In the genomic region with DNA sequence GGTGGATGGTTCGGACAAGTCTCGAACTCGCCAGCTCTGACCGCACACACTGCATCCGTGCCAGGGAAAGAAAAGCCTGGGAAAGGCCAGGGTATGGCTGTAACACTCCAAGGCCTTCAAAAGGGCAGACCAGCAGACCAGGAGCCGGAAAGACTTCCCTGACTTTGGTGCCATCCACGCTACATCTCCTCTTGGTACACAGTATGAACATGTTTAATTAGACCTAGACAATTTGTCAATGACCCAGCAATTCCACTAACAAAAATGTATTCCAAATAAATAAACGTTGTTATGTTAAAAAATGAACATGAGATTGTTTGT, we compare ENCODE assay signal across 8 cellular contexts. TPM values are rescaled to one million over a fixed set of nuclear protein-coding genes. Genes with fewer than 3 reads are reported as not detected.
DNase-seq lines count a peak whose midpoint lies in the region; ATAC-seq and TF ChIP-seq lines count a peak whose summit lies in the region.

No MANE protein-coding gene starts in this region.

- H3K27ac ChIP-seq in SK-N-SH (ENCODE audit: low read depth in 2 of 2, low read length in 1 of 2), result peak overlapping the region; percentile 74 to 82
- H3K27ac ChIP-seq in suprapubic skin, result peak overlapping the region; percentile 91

- DNase-seq in SK-N-SH (no peak), kidney epithelial cell (ENCODE audit: low read depth) (no peak), suprapubic skin (ENCODE audit: low spot score in 2 of 2) (no peak), NCI-H524 (lab: John Stamatoyannopoulos, UW) (no peak)
- DNase-seq in activated naive CD8-positive, alpha-beta T cell treated with anti-CD3 and anti-CD28 coated beads, Interleukin-2, amount 50 U/mL, for 24 hours, result no peak
- DNase-seq in stimulated activated CD4-positive, alpha-beta T cell treated with anti-CD3 and anti-CD28 coated beads, Interleukin-12 subunit alpha, Interleukin-12 subunit beta, amount 100 ng/mL, for 4 hours, result no peak

- H3K4me3 ChIP-seq in SK-N-SH (ENCODE audit: low read depth in 2 of 2, low read length in 1 of 2) (peak overlapping the region; percentile 57 to 63), kidney epithelial cell (ENCODE audit: low read depth, low read length) (peak overlapping the region; percentile 56), suprapubic skin (peak overlapping the region; percentile 82)

- H3K27me3 ChIP-seq in SK-N-SH (ENCODE audit: insufficient read depth) (no peaks in the 10 kb centered on the region), kidney epithelial cell (ENCODE audit: control insufficient read depth, insufficient read depth, low read length) (peaks cover 10% of the 10 kb centered on the region), suprapubic skin (no peaks in the 10 kb centered on the region)

- CTCF ChIA-PET in SK-N-SH (lab: Yijun Ruan, JAX), result interaction anchor here (0.9 to 2.6 kb wide), 13 partner anchors 8 to 247 kb away, joined by 3 to 15 read pairs (median 3); a partner anchor contains a TSS

- TF ChIP-seq EP300 in SK-N-SH (IDR thresholded peaks at IDR 0.05; ENCODE audit: borderline replicate concordance in 1 of 2, low read depth in 1 of 2, low read length in 1 of 2), result no peak
- no peak for TF ChIP-seq EP300 in suprapubic skin (IDR thresholded peaks at IDR 0.05)

- H3K27ac Mint-ChIP-seq in activated naive CD8-positive, alpha-beta T cell treated with anti-CD3 and anti-CD28 coated beads, Interleukin-2, amount 50 U/mL, for 24 hours, result peak overlapping the region; percentile 98

- no peak for TF ChIP-seq RAD21 in SK-N-SH (IDR thresholded peaks at IDR 0.05; ENCODE audit: low read length)

- H3K9me3 ChIP-seq in SK-N-SH, result no peaks in the 10 kb centered on the region
- no peaks in the 10 kb centered on the region for H3K9me3 ChIP-seq in suprapubic skin

- peaks cover 4 to 26% of the 10 kb centered on the region in 2 experiments; a peak in 2 of 4 replicates for H3K4me1 ChIP-seq in SK-N-SH (ENCODE audit: control insufficient read depth in 1 of 2, insufficient read depth in 2 of 2, low read depth in 1 of 2, low read length in 1 of 2)
- peaks cover 45% of the 10 kb centered on the region for H3K4me1 ChIP-seq in suprapubic skin

- peak overlapping the region; percentile 88 for H3K9ac ChIP-seq in SK-N-SH

- no peak for TF ChIP-seq POLR2A in suprapubic skin (IDR thresholded peaks at IDR 0.05)

- H3K4me2 ChIP-seq in SK-N-SH, result peak overlapping the region; percentile 85

- H4K20me1 ChIP-seq in SK-N-SH (ENCODE audit: insufficient read depth), result peaks cover 9% of the 10 kb centered on the region; the same call in 1 of the 2 replicates

- H3K79me2 ChIP-seq in SK-N-SH (ENCODE audit: insufficient read depth), result peaks cover 19% of the 10 kb centered on the region; the same call in 1 of the 2 replicates

- H2AFZ ChIP-seq in SK-N-SH (ENCODE audit: low read depth), result peak overlapping the region; percentile 72; the same call in 1 of the 2 replicates

- H3K9me2 ChIP-seq in SK-N-SH, result no peaks in the 10 kb centered on the region

- H3K36me3 ChIP-seq in SK-N-SH (replicated peaks in 1 of 2; ENCODE audit: control insufficient read depth in 1 of 2, insufficient read depth in 2 of 2, low read length in 1 of 2) (no peaks in the 10 kb centered on the region), kidney epithelial cell (ENCODE audit: control insufficient read depth, insufficient read depth, low read length) (no peaks in the 10 kb centered on the region), suprapubic skin (no peaks in the 10 kb centered on the region)

- peaks cover 30% of the 10 kb centered on the region for H3K4me1 Mint-ChIP-seq in activated naive CD8-positive, alpha-beta T cell treated with anti-CD3 and anti-CD28 coated beads, Interleukin-2, amount 50 U/mL, for 24 hours

- ATAC-seq in SK-N-SH treated with all-trans-retinoic acid at 6 μM for 48 hours (no peak), HG03565 (IDR thresholded peaks at IDR 0.05; ENCODE audit: unreplicated experiment) (no peak)
- no peak for ATAC-seq in activated naive CD8-positive, alpha-beta T cell treated with anti-CD3 and anti-CD28 coated beads, Interleukin-2, amount 50 U/mL, for 24 hours

- WGBS in SK-N-SH (ENCODE audit: low lambda C conversion rate), result 11% methylated on average over 8 of the region's 8 CpGs
- 0% methylated on average over 7 of the region's 8 CpGs for WGBS in suprapubic skin

- 0 out of 2 replicates have a peak, but pooled peaks have one; percentile 3 for TF ChIP-seq CTCF in SK-N-SH (IDR thresholded peaks at IDR 0.05)
- no peak for TF ChIP-seq CTCF in kidney epithelial cell (IDR thresholded peaks at IDR 0.05; ENCODE audit: insufficient read depth, low read length, poor library complexity, severe bottlenecking)
- TF ChIP-seq CTCF in suprapubic skin (IDR thresholded peaks at IDR 0.05), result no peak

- peak overlapping the region; percentile 94 for H3K4me3 Mint-ChIP-seq in activated naive CD8-positive, alpha-beta T cell treated with anti-CD3 and anti-CD28 coated beads, Interleukin-2, amount 50 U/mL, for 24 hours

- no peaks in the 10 kb centered on the region for H3K36me3 Mint-ChIP-seq in activated naive CD8-positive, alpha-beta T cell treated with anti-CD3 and anti-CD28 coated beads, Interleukin-2, amount 50 U/mL, for 24 hours (ENCODE audit: low read depth)

- no peaks in the 10 kb centered on the region for H3K27me3 Mint-ChIP-seq in activated naive CD8-positive, alpha-beta T cell treated with anti-CD3 and anti-CD28 coated beads, Interleukin-2, amount 50 U/mL, for 24 hours

- POLR2A ChIA-PET in SK-N-SH (lab: Yijun Ruan, JAX), result interaction anchor here (0.9 to 2.2 kb wide), 7 partner anchors 17 to 63 kb away, joined by 3 to 8 read pairs (median 3); a partner anchor contains a TSS

- no peaks in the 10 kb centered on the region for H3K9me3 Mint-ChIP-seq in activated naive CD8-positive, alpha-beta T cell treated with anti-CD3 and anti-CD28 coated beads, Interleukin-2, amount 50 U/mL, for 24 hours

- peaks cover 7% of the 10 kb centered on the region for H3F3A ChIP-seq in SK-N-SH (replicated peaks; ENCODE audit: insufficient read depth)

TF ChIP-seq in SK-N-SH, 30 proteins besides CTCF, POLR2A, EP300 and RAD21 (continues in another document):
- TF ChIP-seq MXI1 (IDR thresholded peaks at IDR 0.05; ENCODE audit: low read depth, low read length), result no peak
- TF ChIP-seq, protein P1, sequence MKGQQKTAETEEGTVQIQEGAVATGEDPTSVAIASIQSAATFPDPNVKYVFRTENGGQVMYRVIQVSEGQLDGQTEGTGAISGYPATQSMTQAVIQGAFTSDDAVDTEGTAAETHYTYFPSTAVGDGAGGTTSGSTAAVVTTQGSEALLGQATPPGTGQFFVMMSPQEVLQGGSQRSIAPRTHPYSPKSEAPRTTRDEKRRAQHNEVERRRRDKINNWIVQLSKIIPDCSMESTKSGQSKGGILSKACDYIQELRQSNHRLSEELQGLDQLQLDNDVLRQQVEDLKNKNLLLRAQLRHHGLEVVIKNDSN (IDR thresholded peaks at IDR 0.05; ENCODE audit: borderline replicate concordance, low read depth), result no peak
- no peak for TF ChIP-seq SIN3A (IDR thresholded peaks at IDR 0.05; ENCODE audit: borderline replicate concordance, low read depth, low read length)
- TF ChIP-seq TAF1 (IDR thresholded peaks at IDR 0.05; ENCODE audit: borderline replicate concordance, low read depth, low read length), result no peak
- TF ChIP-seq FOXM1 (IDR thresholded peaks at IDR 0.05; ENCODE audit: low read depth), result no peak
- TF ChIP-seq TEAD4 (IDR thresholded peaks at IDR 0.05; ENCODE audit: borderline replicate concordance, insufficient read depth), result no peak
- no peak for TF ChIP-seq FOXJ3 (CRISPR knock-in tag; IDR thresholded peaks at IDR 0.05)

TF ChIP-seq in SK-N-SH treated with all-trans-retinoic acid at 6 μM for 48 hours, 23 proteins besides CTCF, POLR2A, EP300 and RAD21 (continues in another document):
- TF ChIP-seq, protein P2, sequence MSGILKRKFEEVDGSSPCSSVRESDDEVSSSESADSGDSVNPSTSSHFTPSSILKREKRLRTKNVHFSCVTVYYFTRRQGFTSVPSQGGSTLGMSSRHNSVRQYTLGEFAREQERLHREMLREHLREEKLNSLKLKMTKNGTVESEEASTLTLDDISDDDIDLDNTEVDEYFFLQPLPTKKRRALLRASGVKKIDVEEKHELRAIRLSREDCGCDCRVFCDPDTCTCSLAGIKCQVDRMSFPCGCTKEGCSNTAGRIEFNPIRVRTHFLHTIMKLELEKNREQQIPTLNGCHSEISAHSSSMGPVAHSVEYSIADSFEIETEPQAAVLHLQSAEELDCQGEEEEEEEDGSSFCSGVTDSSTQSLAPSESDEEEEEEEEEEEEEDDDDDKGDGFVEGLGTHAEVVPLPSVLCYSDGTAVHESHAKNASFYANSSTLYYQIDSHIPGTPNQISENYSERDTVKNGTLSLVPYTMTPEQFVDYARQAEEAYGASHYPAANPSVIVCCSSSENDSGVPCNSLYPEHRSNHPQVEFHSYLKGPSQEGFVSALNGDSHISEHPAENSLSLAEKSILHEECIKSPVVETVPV (CRISPR knock-in tag; IDR thresholded peaks at IDR 0.05), result no peak
- TF ChIP-seq ZNF70 (CRISPR knock-in tag; IDR thresholded peaks at IDR 0.05), result no peak
- TF ChIP-seq CSDC2 (CRISPR knock-in tag; IDR thresholded peaks at IDR 0.05), result no peak; the same call in 1 of the 2 replicates
- no peak for TF ChIP-seq PPARA (CRISPR knock-in tag; IDR thresholded peaks at IDR 0.05; ENCODE audit: borderline replicate concordance)
- TF ChIP-seq ZNF8 (CRISPR knock-in tag; IDR thresholded peaks at IDR 0.05), result no peak

RNA-seq across cellular contexts. Expression of a gene that starts 0.6 kb away (rescaled TPM):
- 19.0 and 21.0 TPM in 2 replicates for polyA plus RNA-seq in SK-N-SH (2012; rRNA removed)
- polyA plus RNA-seq in SK-N-SH (2012; cell fraction: cytosol; rRNA removed), result 6.4 and 12.2 TPM in 2 replicates
- 32.3 and 34.8 TPM in 2 replicates for polyA plus RNA-seq in SK-N-SH (2012; cell fraction: nucleus; rRNA removed)
- total RNA-seq in kidney epithelial cell (32.5 and 37.7 TPM in 2 replicates), suprapubic skin (100 to 1,000 TPM; 135 to 197 (median 168) TPM)

RNA-seq across cellular contexts. Expression of a gene that starts 17.7 kb away (rescaled TPM):
- polyA plus RNA-seq in SK-N-SH (2012; rRNA removed), result 3.2 and 4.0 TPM in 2 replicates
- polyA plus RNA-seq in SK-N-SH (2012; cell fraction: cytosol; rRNA removed), result 1.3 and 2.0 TPM in 2 replicates
- polyA plus RNA-seq in SK-N-SH (2012; cell fraction: nucleus; rRNA removed), result 10.1 TPM in 2 replicates
- total RNA-seq in kidney epithelial cell, result 3.1 and 3.8 TPM in 2 replicates
- total RNA-seq in suprapubic skin, result 1 to 10 TPM; 1.6 to 3.7 (median 2.4) TPM

RNA-seq across cellular contexts. Expression of a gene that starts 46.4 kb away (rescaled TPM):
- not detected in 2 replicates for polyA plus RNA-seq in SK-N-SH (2012; rRNA removed)
- polyA plus RNA-seq in SK-N-SH (2012; cell fraction: cytosol; rRNA removed), result 0.01 and 0.03 TPM in 2 replicates
- polyA plus RNA-seq in SK-N-SH (2012; cell fraction: nucleus; rRNA removed), result 0.14 TPM in 2 replicates
- total RNA-seq in kidney epithelial cell (not detected in 2 replicates), suprapubic skin (not detected)

RNA-seq across cellular contexts. Expression of a gene that starts 53.5 kb away (rescaled TPM):
- 158 and 166 TPM in 2 replicates for polyA plus RNA-seq in SK-N-SH (2012; rRNA removed)
- polyA plus RNA-seq in SK-N-SH (2012; cell fraction: cytosol; rRNA removed), result 87.1 and 148 TPM in 2 replicates
- polyA plus RNA-seq in SK-N-SH (2012; cell fraction: nucleus; rRNA removed), result 45.7 and 77.2 TPM in 2 replicates
- total RNA-seq in kidney epithelial cell (37.5 and 53.9 TPM in 2 replicates), suprapubic skin (10 to 100 TPM; 12.7 to 20.4 (median 15.4) TPM)

RNA-seq across cellular contexts. Expression of a gene that starts 57.6 kb away (rescaled TPM):
- 26.6 and 31.3 TPM in 2 replicates for polyA plus RNA-seq in SK-N-SH (2012; rRNA removed)
- polyA plus RNA-seq in SK-N-SH (2012; cell fraction: cytosol; rRNA removed), result 33.4 and 36.1 TPM in 2 replicates
- polyA plus RNA-seq in SK-N-SH (2012; cell fraction: nucleus; rRNA removed), result 14.7 and 23.4 TPM in 2 replicates
- 39.1 and 52.7 TPM in 2 replicates for total RNA-seq in kidney epithelial cell
- total RNA-seq in suprapubic skin, result 10 to 100 TPM; 27.8 to 44.6 (median 33.3) TPM
